Comparison of ENCODE assay signal across 20 cellular contexts in the genomic region with DNA sequence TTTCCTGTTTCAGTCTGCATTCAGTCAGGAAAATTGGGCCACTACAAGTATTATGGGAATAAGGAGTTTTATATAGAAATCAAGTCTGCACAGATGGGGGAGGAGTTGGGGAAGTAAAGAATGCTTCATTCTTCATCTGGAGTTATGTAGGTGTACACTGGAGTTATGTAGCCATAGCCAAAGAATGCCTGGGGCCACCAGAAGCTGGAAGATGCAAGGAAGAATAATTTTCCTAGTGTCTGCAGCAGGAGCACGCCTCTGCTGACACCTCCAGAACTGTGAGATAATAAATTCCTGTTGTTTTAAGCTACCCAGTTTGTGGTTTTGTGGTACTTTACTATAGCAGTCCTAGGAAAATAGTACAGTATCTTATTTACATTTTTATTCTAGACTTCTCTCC.
DNase-seq lines count a peak whose midpoint lies in the region; ATAC-seq, FAIRE-seq and TF ChIP-seq lines count a peak whose summit lies in the region.
"Had no signal": no experiment of that assay in that cellular context is flagged by ENCODE, and none has a peak within 500 bp of the region (broad histone marks: within the 10 kb centered on the region; RNA-seq: fewer than 3 reads in every experiment).

No MANE protein-coding gene starts in this region.

- intact Hi-C loops in right cardiac atrium (cut with DNase I): no loop called here

- peaks cover 14% of the 10 kb centered on the region for H3K4me1 Mint-ChIP-seq in astrocyte (ENCODE audit: low read depth, unreplicated experiment)

- no peaks in the 10 kb centered on the region for H3F3A ChIP-seq in OCI-LY1 (ENCODE audit: insufficient read depth, low read length)

- peak overlapping the region; percentile 2 for H3K27ac Mint-ChIP-seq in astrocyte (ENCODE audit: unreplicated experiment)
- H3K27ac Mint-ChIP-seq: CD4-positive, alpha-beta memory T cell; GM23338 had no signal

- H3K4me2 ChIP-seq in OCI-LY1 (ENCODE audit: low read length) (no peak overlapping the region; the same call in 1 of the 2 replicates), astrocyte (ENCODE audit: low read length) (no peak overlapping the region)
- H3K4me2 ChIP-seq: GM23338 had no signal

- H3K27me3 ChIP-seq in OCI-LY1 (ENCODE audit: insufficient read depth, low read length): no peaks in the 10 kb centered on the region
- no peaks in the 10 kb centered on the region for H3K27me3 ChIP-seq in astrocyte (ENCODE audit: insufficient read depth, low read length)
- no peaks in the 10 kb centered on the region for H3K27me3 ChIP-seq in right cardiac atrium (ENCODE audit: control insufficient read depth, insufficient read depth)

- H3K27ac ChIP-seq in OCI-LY1 (ENCODE audit: low read depth, low read length, poor library complexity, severe bottlenecking) (peak overlapping the region; percentile 89), astrocyte (ENCODE audit: low read depth, low read length) (no peak overlapping the region), right cardiac atrium (ENCODE audit: low read length) (no peak overlapping the region)

- H4K20me1 ChIP-seq in OCI-LY1 (ENCODE audit: insufficient read depth, low read length) (no peaks in the 10 kb centered on the region), astrocyte (ENCODE audit: insufficient read depth, low read length) (no peaks in the 10 kb centered on the region)

- H3K36me3 Mint-ChIP-seq in astrocyte (ENCODE audit: low read depth, unreplicated experiment): no peaks in the 10 kb centered on the region
- H3K36me3 Mint-ChIP-seq: CD4-positive, alpha-beta memory T cell had no signal

- H3K4me1 ChIP-seq in OCI-LY1 (ENCODE audit: insufficient read depth, low read length, severe bottlenecking) (peaks cover 94% of the 10 kb centered on the region), astrocyte (ENCODE audit: insufficient read depth, low read length) (no peaks in the 10 kb centered on the region), right cardiac atrium (ENCODE audit: control insufficient read depth, insufficient read depth, low read length) (no peaks in the 10 kb centered on the region)

- ATAC-seq in HG03520 (IDR thresholded peaks at IDR 0.05; ENCODE audit: unreplicated experiment): no peak
- ATAC-seq in HG03196 (IDR thresholded peaks at IDR 0.05; ENCODE audit: unreplicated experiment): no peak
- no peak for ATAC-seq in right cardiac atrium
- ATAC-seq: GM23338, HCT116 had no signal

- H3K36me3 ChIP-seq in OCI-LY1 (ENCODE audit: insufficient read depth, low read length) (no peaks in the 10 kb centered on the region), astrocyte (ENCODE audit: insufficient read depth, low read length) (no peaks in the 10 kb centered on the region)

- no peak overlapping the region for H3K4me3 ChIP-seq in OCI-LY1 (ENCODE audit: low read depth, low read length, poor library complexity, severe bottlenecking)
- no peak overlapping the region for H3K4me3 ChIP-seq in astrocyte (ENCODE audit: insufficient read depth, low read depth, low read length)
- H3K4me3 ChIP-seq in right cardiac atrium (ENCODE audit: low read length): no peak overlapping the region
- H3K4me3 ChIP-seq: GM23338 had no signal

- H3K9me3 Mint-ChIP-seq in astrocyte (ENCODE audit: unreplicated experiment): no peaks in the 10 kb centered on the region
- H3K9me3 Mint-ChIP-seq: CD4-positive, alpha-beta memory T cell; GM23338; H9 had no signal

- H2AFZ ChIP-seq in OCI-LY1 (ENCODE audit: low read length) (no peak overlapping the region), astrocyte (ENCODE audit: low read depth, low read length) (no peak overlapping the region)
- H2AFZ ChIP-seq: GM23338 had no signal

- DNase-seq in NCI-H226 (peak; percentile 85), astrocyte (ENCODE audit: low read depth) (no peak), islet precursor cell (peak; percentile 59), right cardiac atrium (no peak)
- DNase-seq in activated CD4-positive, alpha-beta T cell treated with anti-CD3 and anti-CD28 coated beads for 48 hours: no peak
- DNase-seq: C1 segment of cervical spinal cord; Calu3; CD4-positive, alpha-beta memory T cell; COR-L47; DMS53; DMS79 treated with DMSO at 0.1 percent for 48 hours; GF-D8; H9 had no signal

- no peaks in the 10 kb centered on the region for H3K27me3 Mint-ChIP-seq in astrocyte (ENCODE audit: low read depth, unreplicated experiment)
- H3K27me3 Mint-ChIP-seq: CD4-positive, alpha-beta memory T cell had no signal

- H3K9me2 ChIP-seq in OCI-LY1 (ENCODE audit: low read depth, low read length): no peaks in the 10 kb centered on the region

- H3K4me3 Mint-ChIP-seq in astrocyte (ENCODE audit: unreplicated experiment): no peak overlapping the region
- H3K4me3 Mint-ChIP-seq: CD4-positive, alpha-beta memory T cell; GM23338; H9 had no signal

- TF ChIP-seq CTCF in OCI-LY1 (IDR thresholded peaks at IDR 0.05; ENCODE audit: low read length) (no peak), astrocyte (IDR thresholded peaks at IDR 0.05; ENCODE audit: insufficient read depth, low read depth, low read length) (no peak)

- H3K9me3 ChIP-seq in OCI-LY1 (ENCODE audit: low read length) (no peaks in the 10 kb centered on the region), astrocyte (ENCODE audit: insufficient read depth, low read depth, low read length) (no peaks in the 10 kb centered on the region), right cardiac atrium (ENCODE audit: control insufficient read depth, low read length) (no peaks in the 10 kb centered on the region)

- H3K79me2 ChIP-seq in OCI-LY1 (ENCODE audit: insufficient read depth, low read length) (no peaks in the 10 kb centered on the region), astrocyte (ENCODE audit: insufficient read depth, low read length) (no peaks in the 10 kb centered on the region)

- H3K9ac ChIP-seq in OCI-LY1 (ENCODE audit: low read length) (no peak overlapping the region; the same call in 1 of the 2 replicates), astrocyte (ENCODE audit: low read length) (no peak overlapping the region)

- FAIRE-seq in astrocyte (lab: Jason Lieb, UNC): no peak
- FAIRE-seq: GM12891, GM18507 had no signal

- WGBS in right cardiac atrium: 60% methylated on average over 1 of the region's 1 CpG

Comparison
In these comparisons a context has a peak if more than half of its experiments do, and no peak if none do; other contexts are left out.
1. DNase-seq: peak in NCI-H226 (single experiment) and islet precursor cell (single experiment); none in astrocyte (single experiment), right cardiac atrium (0 of 3) and activated CD4-positive, alpha-beta T cell treated with anti-CD3 and anti-CD28 coated beads for 48 hours (single experiment).